ENCODE assay signal across 22 cellular contexts in the genomic region with DNA sequence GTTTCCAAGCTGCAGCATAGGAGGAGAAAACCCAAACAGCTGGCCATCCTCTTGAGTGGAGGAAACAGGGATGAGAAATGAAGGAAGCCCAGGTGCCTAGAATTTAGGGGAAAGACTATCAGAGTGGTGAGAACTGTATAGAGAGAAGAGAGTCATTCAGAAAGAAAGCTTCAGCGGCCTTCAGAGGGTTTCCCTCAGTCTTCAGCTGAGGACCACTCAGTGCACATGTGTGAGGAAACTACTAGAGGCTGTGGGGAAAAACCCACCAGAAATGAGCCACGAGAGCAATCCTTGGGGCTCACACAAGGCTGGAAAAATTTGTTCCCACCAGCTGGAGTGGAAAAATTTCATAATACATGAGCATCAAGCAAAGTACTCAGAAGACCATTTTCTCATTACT. TPM values are rescaled to one million over a fixed set of nuclear protein-coding genes. Genes with fewer than 3 reads are reported as not detected.
DNase-seq lines count a peak whose midpoint lies in the region; ATAC-seq, FAIRE-seq and TF ChIP-seq lines count a peak whose summit lies in the region.
"Had no signal": no experiment of that assay in that cellular context is flagged by ENCODE, and none has a peak within 500 bp of the region (broad histone marks: within the 10 kb centered on the region; RNA-seq: fewer than 3 reads in every experiment).

No MANE protein-coding gene starts in this region.

- no peak for TF ChIP-seq RAD21 in GM12878 (IDR thresholded peaks at IDR 0.05; ENCODE audit: insufficient read depth, low read depth, low read length)

- H3K27ac Mint-ChIP-seq in activated naive CD4-positive, alpha-beta T cell treated with anti-CD3 and anti-CD28 coated beads for 36 hours, result peak overlapping the region; percentile 77
- H3K27ac Mint-ChIP-seq in stimulated activated naive B cell treated with anti-CD40 and anti-IgM and Interleukin-4, amounts not matched to agents 10 μg/mL and 1 μg/mL and 100 μg/mL, for 72 hours, result peak overlapping the region; percentile 90
- H3K27ac Mint-ChIP-seq: mesothelial cell of epicardium had no signal

- H2AFZ ChIP-seq in GM12878 (ENCODE audit: control insufficient read depth, low read depth, low read length), result no peak overlapping the region
- H2AFZ ChIP-seq: parathyroid adenoma had no signal

- peaks cover 6% of the 10 kb centered on the region for H3K79me2 ChIP-seq in GM12878 (ENCODE audit: control insufficient read depth, insufficient read depth, low read length)
- H3K79me2 ChIP-seq: parathyroid adenoma had no signal

- H3K9me3 Mint-ChIP-seq in activated naive CD4-positive, alpha-beta T cell treated with anti-CD3 and anti-CD28 coated beads for 36 hours, result no peaks in the 10 kb centered on the region
- no peaks in the 10 kb centered on the region for H3K9me3 Mint-ChIP-seq in stimulated activated naive B cell treated with anti-CD40 and anti-IgM and Interleukin-4, amounts not matched to agents 10 μg/mL and 1 μg/mL and 100 μg/mL, for 72 hours
- H3K9me3 Mint-ChIP-seq: mesothelial cell of epicardium had no signal

- RAD21 ChIA-PET in GM12878 (lab: Charles Lee; ENCODE audit: unreplicated experiment), result no interaction called here

- H3K36me3 ChIP-seq in GM12878 (ENCODE audit: control insufficient read depth in 2 of 2, insufficient read depth in 2 of 2, low read length in 1 of 2), result peaks cover 25 to 67% of the 10 kb centered on the region in 2 experiments

- no peak for DNase-seq in activated naive CD4-positive, alpha-beta T cell treated with anti-CD3 and anti-CD28 coated beads for 36 hours
- no peak for DNase-seq in activated naive CD4-positive, alpha-beta T cell treated with anti-CD3 and anti-CD28 coated beads, Interleukin-2, amount 50 U/mL, for 16 hours
- DNase-seq in GM12878 (ENCODE audit: low read depth, low spot score), result no peak
- no peak for DNase-seq in stimulated activated naive B cell treated with anti-CD40 and anti-IgM and Interleukin-4, amounts not matched to agents 10 μg/mL and 1 μg/mL and 100 μg/mL, for 72 hours
- DNase-seq in pons (ENCODE audit: low spot score), result no peak
- no peak for DNase-seq in DMS153 treated with DMSO at 0.1 percent for 48 hours (lab: John Stamatoyannopoulos, UW; ENCODE audit: unreplicated experiment)
- DNase-seq in HCEC 1CT, result no peak
- DNase-seq: activated gamma-delta T cell; central memory CD4-positive, alpha-beta T cell; DMS153; left lung; NCI-H1694 treated with DMSO at 0.1 percent for 48 hours; NCI-H748 treated with DMSO at 0.1 percent for 48 hours; PC-3; Right ventricle myocardium superior had no signal

- TF ChIP-seq CTCF in VCaP (conservative IDR thresholded peaks at IDR 0.05) (no peak), GM12878 (IDR thresholded peaks at IDR 0.05 in 2 of 3, conservative IDR thresholded peaks at IDR 0.05 in 1 of 3; ENCODE audit: control insufficient read depth in 2 of 3, extremely low read depth in 1 of 3, insufficient read depth in 1 of 3, low read depth in 3 of 3, low read length in 3 of 3) (no peak)

- in situ Hi-C loops in GM12878 (cut with MboI), result no loop called here

- ATAC-seq in GM12878, result no peak
- ATAC-seq in stimulated activated naive B cell treated with anti-CD40 and anti-IgM and Interleukin-4, amounts not matched to agents 10 μg/mL and 1 μg/mL and 100 μg/mL, for 72 hours (replicated peaks), result no peak
- ATAC-seq: left lung, PC-3 had no signal

- WGBS in GM12878 (ENCODE audit: insufficient coverage, insufficient replicate concordance, low lambda C conversion rate, missing lambda C conversion rate), result 5% methylated on average over 2 of the region's 2 CpGs

- no peaks in the 10 kb centered on the region for H3K4me1 ChIP-seq in GM12878 (ENCODE audit: control insufficient read depth, insufficient read depth, low read length)
- H3K4me1 ChIP-seq: left lung had no signal

- H3K4me3 ChIP-seq in GM12878, result no peak overlapping the region
- H3K4me3 ChIP-seq: left lung had no signal

- H3K27ac ChIP-seq in VCaP, result peak overlapping the region; percentile 98; the same call in 1 of the 2 replicates
- no peak overlapping the region for H3K27ac ChIP-seq in GM12878 (ENCODE audit: control insufficient read depth, insufficient read depth)
- H3K27ac ChIP-seq: left lung, parathyroid adenoma had no signal

- intact Hi-C loops in activated naive CD4-positive, alpha-beta T cell treated with anti-CD3 and anti-CD28 coated beads for 36 hours (cut with micrococcal nuclease), result loop anchor here (1.0 kb wide), 1 partner anchor 9 kb away; no protein-coding TSS in a partner anchor
- intact Hi-C loops in GM12878 (cut with micrococcal nuclease; ENCODE audit: unreplicated experiment), result no loop called here

- CTCF ChIA-PET in activated naive CD4-positive, alpha-beta T cell treated with anti-CD3 and anti-CD28 coated beads for 36 hours (lab: Charles Lee), result interaction anchor here (0.6 to 3.7 kb wide), 4 partner anchors 14 to 345 kb away, joined by 3 to 25 read pairs (median 8); no protein-coding TSS in a partner anchor
- CTCF ChIA-PET in GM12878 (lab: Yijun Ruan, JAX), result interaction anchor here (0.7 to 7.2 kb wide), 8 partner anchors 9 to 517 kb away, joined by 3 to 42 read pairs (median 3); no protein-coding TSS in a partner anchor

- no peaks in the 10 kb centered on the region for H3K27me3 Mint-ChIP-seq in activated naive CD4-positive, alpha-beta T cell treated with anti-CD3 and anti-CD28 coated beads for 36 hours (ENCODE audit: low read depth)
- no peaks in the 10 kb centered on the region for H3K27me3 Mint-ChIP-seq in stimulated activated naive B cell treated with anti-CD40 and anti-IgM and Interleukin-4, amounts not matched to agents 10 μg/mL and 1 μg/mL and 100 μg/mL, for 72 hours

- FAIRE-seq in GM12878 (lab: Jason Lieb, UNC), result no peak
- FAIRE-seq: astrocyte, G401.6 had no signal

- TF ChIP-seq POLR2A in GM12878 (IDR thresholded peaks at IDR 0.05; ENCODE audit: low read depth, low read length), result no peak

- peaks cover 78% of the 10 kb centered on the region for H3K36me3 Mint-ChIP-seq in activated naive CD4-positive, alpha-beta T cell treated with anti-CD3 and anti-CD28 coated beads for 36 hours (ENCODE audit: low read depth)
- H3K36me3 Mint-ChIP-seq in stimulated activated naive B cell treated with anti-CD40 and anti-IgM and Interleukin-4, amounts not matched to agents 10 μg/mL and 1 μg/mL and 100 μg/mL, for 72 hours, result peaks cover 46 to 55% of the 10 kb centered on the region in 2 donors

- no TSS peak for BruUV-seq in GM12878 (replicated peaks; lab: Mats Ljungman, UMichigan)

- H3K4me2 ChIP-seq in GM12878 (ENCODE audit: control insufficient read depth, insufficient read depth), result no peak overlapping the region

- TF ChIP-seq EP300 in GM12878 (IDR thresholded peaks at IDR 0.05; ENCODE audit: borderline replicate concordance in 1 of 2, control insufficient read depth in 1 of 2, low read depth in 2 of 2, low read length in 2 of 2), result no peak

- H3K27me3 ChIP-seq in GM12878 (replicated peaks in 1 of 2; ENCODE audit: control insufficient read depth in 2 of 2, insufficient read depth in 2 of 2, low read length in 1 of 2), result no peaks in the 10 kb centered on the region
- H3K27me3 ChIP-seq: left lung had no signal

- H4K20me1 ChIP-seq in GM12878 (ENCODE audit: control insufficient read depth, insufficient read depth), result no peaks in the 10 kb centered on the region; the same call in 1 of the 2 replicates

- H3K9me3 ChIP-seq in GM12878 (replicated peaks; ENCODE audit: control insufficient read depth, insufficient read depth, low read length), result no peaks in the 10 kb centered on the region
- H3K9me3 ChIP-seq: left lung had no signal

- H3K9ac ChIP-seq in GM12878 (ENCODE audit: control insufficient read depth, insufficient read depth, low read length), result no peak overlapping the region
- H3K9ac ChIP-seq: parathyroid adenoma had no signal

- no peak overlapping the region for H3K4me3 Mint-ChIP-seq in activated naive CD4-positive, alpha-beta T cell treated with anti-CD3 and anti-CD28 coated beads for 36 hours
- no peak overlapping the region for H3K4me3 Mint-ChIP-seq in stimulated activated naive B cell treated with anti-CD40 and anti-IgM and Interleukin-4, amounts not matched to agents 10 μg/mL and 1 μg/mL and 100 μg/mL, for 72 hours
- H3K4me3 Mint-ChIP-seq: mesothelial cell of epicardium had no signal

- peaks cover 54% of the 10 kb centered on the region for H3K4me1 Mint-ChIP-seq in activated naive CD4-positive, alpha-beta T cell treated with anti-CD3 and anti-CD28 coated beads for 36 hours (ENCODE audit: low read depth)
- peaks cover 16 to 35% of the 10 kb centered on the region in 2 donors for H3K4me1 Mint-ChIP-seq in stimulated activated naive B cell treated with anti-CD40 and anti-IgM and Interleukin-4, amounts not matched to agents 10 μg/mL and 1 μg/mL and 100 μg/mL, for 72 hours

- SMC1A ChIA-PET in GM12878 (lab: Charles Lee; ENCODE audit: uncharacterized antibody, unreplicated experiment), result interaction anchor here (0.7 to 3.1 kb wide), 6 partner anchors 8 to 52 kb away, joined by 3 to 20 read pairs (median 7); no protein-coding TSS in a partner anchor

- POLR2A ChIA-PET in GM12878 (lab: Charles Lee), result interaction anchor here (0.6 to 1.4 kb wide), 3 partner anchors 9 to 20 kb away, joined by 3 to 4 read pairs (median 3); no protein-coding TSS in a partner anchor

RNA-seq across cellular contexts. Expression of a gene that starts 35.2 kb away (rescaled TPM):
- total RNA-seq in activated naive CD4-positive, alpha-beta T cell treated with anti-CD3 and anti-CD28 coated beads for 36 hours, result not detected
- not detected in 2 replicates for total RNA-seq in GM12878 (2013; cell fraction: nucleolus; rRNA removed)
- not detected in 2 replicates for total RNA-seq in GM12878 (2014; rRNA removed)
- total RNA-seq in GM12878 (2014; rRNA removed; fragmentation: Illumina TruSeq; extraction: Trizol), result not detected in 2 replicates
- total RNA-seq in GM12878 (2021), result 0.13 and 0.16 TPM in 2 replicates
- not detected for polyA plus RNA-seq in GM12878 (2011; ENCODE audit: low read depth)
- not detected in 2 replicates for polyA plus RNA-seq in GM12878 (2011; rRNA removed)
- not detected in 2 replicates for polyA plus RNA-seq in GM12878 (2011; cell fraction: cytosol; rRNA removed)
- polyA plus RNA-seq in GM12878 (2011; cell fraction: nucleus; rRNA removed), result not detected in 2 replicates
- not detected in 2 replicates for polyA plus RNA-seq in GM12878 (2012)
- 0.07 TPM in 1 of 2 replicates, not detected in the other for polyA plus RNA-seq in GM12878 (2014; fragmentation: Illumina TruSeq; extraction: Trizol)
- polyA plus RNA-seq in GM12878 (2014; fragmentation: Nextera tagmentation; extraction: Ambion mirVana), result under 1 TPM; 0.05 to 0.22 TPM
- 0.05 and 0.14 TPM in 2 replicates for polyA plus RNA-seq in GM12878 (2014; rRNA removed)
- polyA plus RNA-seq in GM12878 (2016; fragmentation: Nextera tagmentation; extraction: Ambion mirVana), result under 1 TPM; 0.56 to 0.87 TPM
- polyA minus RNA-seq in GM12878 (2011; rRNA and poly(A)+ RNA removed), result not detected in 2 replicates
- not detected in 2 replicates for polyA minus RNA-seq in GM12878 (2011; cell fraction: cytosol; rRNA and poly(A)+ RNA removed)
- polyA minus RNA-seq in GM12878 (2011; cell fraction: nucleus; rRNA and poly(A)+ RNA removed), result not detected in 2 replicates
- total RNA-seq: astrocyte, H4, mesothelial cell of epicardium, PC-3, Right ventricle myocardium superior had no signal
- polyA plus RNA-seq: neural cell had no signal

RNA-seq across cellular contexts. Expression of a gene that starts 41.9 kb away (rescaled TPM):
- 1,000 to 10,000 TPM; 1,008 to 1,043 TPM for total RNA-seq in activated naive CD4-positive, alpha-beta T cell treated with anti-CD3 and anti-CD28 coated beads for 36 hours
- total RNA-seq in GM12878 (2013; cell fraction: nucleolus; rRNA removed), result 630 and 672 TPM in 2 replicates
- total RNA-seq in GM12878 (2014; rRNA removed), result 1,359 and 1,536 TPM in 2 replicates
- total RNA-seq in GM12878 (2014; rRNA removed; fragmentation: Illumina TruSeq; extraction: Trizol), result 1,765 and 1,770 TPM in 2 replicates
- 1,593 and 1,649 TPM in 2 replicates for total RNA-seq in GM12878 (2021)
- polyA plus RNA-seq in GM12878 (2011; ENCODE audit: low read depth), result 790 TPM
- 1,518 and 1,924 TPM in 2 replicates for polyA plus RNA-seq in GM12878 (2011; rRNA removed)
- 938 and 1,004 TPM in 2 replicates for polyA plus RNA-seq in GM12878 (2011; cell fraction: cytosol; rRNA removed)
- polyA plus RNA-seq in GM12878 (2011; cell fraction: nucleus; rRNA removed), result 570 and 928 TPM in 2 replicates
- 792 and 882 TPM in 2 replicates for polyA plus RNA-seq in GM12878 (2012)
- polyA plus RNA-seq in GM12878 (2014; fragmentation: Illumina TruSeq; extraction: Trizol), result 2,201 and 2,644 TPM in 2 replicates
- 1,000 to 10,000 TPM in 1 of 2 experiments, 100 to 1,000 TPM in 1; 775 to 1,062 TPM for polyA plus RNA-seq in GM12878 (2014; fragmentation: Nextera tagmentation; extraction: Ambion mirVana)
- 1,106 and 1,239 TPM in 2 replicates for polyA plus RNA-seq in GM12878 (2014; rRNA removed)
- 1,000 to 10,000 TPM; 1,617 to 1,624 TPM for polyA plus RNA-seq in GM12878 (2016; fragmentation: Nextera tagmentation; extraction: Ambion mirVana)
- polyA minus RNA-seq in GM12878 (2011; rRNA and poly(A)+ RNA removed), result 1,516 and 1,624 TPM in 2 replicates
- 490 and 574 TPM in 2 replicates for polyA minus RNA-seq in GM12878 (2011; cell fraction: cytosol; rRNA and poly(A)+ RNA removed)
- 248 and 443 TPM in 2 replicates for polyA minus RNA-seq in GM12878 (2011; cell fraction: nucleus; rRNA and poly(A)+ RNA removed)
